In the genomic region with DNA sequence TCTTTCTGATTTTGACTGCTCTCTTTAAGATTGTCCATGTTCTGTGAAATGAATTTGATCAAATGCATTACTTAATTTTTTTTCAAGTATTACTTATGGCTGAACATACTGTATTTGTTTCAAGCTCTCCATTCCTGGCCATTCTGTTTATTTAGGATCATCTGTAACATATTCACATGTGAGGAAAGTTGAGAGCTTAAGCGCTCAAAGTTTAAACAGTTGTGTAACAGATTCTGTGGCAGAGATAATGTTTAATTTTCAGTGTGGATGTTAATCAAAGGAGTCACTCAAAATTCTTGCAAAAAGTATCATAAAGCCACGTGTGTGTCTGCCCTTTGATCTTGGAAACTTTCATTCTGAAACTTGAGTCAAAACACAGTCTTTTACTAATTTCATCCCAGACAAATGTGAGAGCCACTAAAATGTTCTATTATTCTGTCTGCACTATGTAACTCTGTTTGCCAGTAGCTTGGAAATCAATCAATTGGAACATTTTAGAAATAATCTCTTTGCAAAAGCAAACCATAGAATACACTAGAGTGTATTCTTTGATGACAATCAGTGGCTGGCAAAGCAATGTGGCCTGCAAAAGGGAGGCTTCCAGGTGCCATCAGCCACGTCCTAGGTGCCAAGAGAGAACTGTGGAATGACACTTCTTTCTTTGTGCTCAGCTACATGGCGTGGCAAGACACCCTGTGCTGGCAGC, we compare ENCODE assay signal across 1 cellular context.
TF ChIP-seq lines count a peak whose summit lies in the region.

No MANE protein-coding gene starts in this region.

TF ChIP-seq in GM12878, 131 proteins besides CTCF, POLR2A, EP300 and RAD21:
- TF ChIP-seq, protein P1, sequence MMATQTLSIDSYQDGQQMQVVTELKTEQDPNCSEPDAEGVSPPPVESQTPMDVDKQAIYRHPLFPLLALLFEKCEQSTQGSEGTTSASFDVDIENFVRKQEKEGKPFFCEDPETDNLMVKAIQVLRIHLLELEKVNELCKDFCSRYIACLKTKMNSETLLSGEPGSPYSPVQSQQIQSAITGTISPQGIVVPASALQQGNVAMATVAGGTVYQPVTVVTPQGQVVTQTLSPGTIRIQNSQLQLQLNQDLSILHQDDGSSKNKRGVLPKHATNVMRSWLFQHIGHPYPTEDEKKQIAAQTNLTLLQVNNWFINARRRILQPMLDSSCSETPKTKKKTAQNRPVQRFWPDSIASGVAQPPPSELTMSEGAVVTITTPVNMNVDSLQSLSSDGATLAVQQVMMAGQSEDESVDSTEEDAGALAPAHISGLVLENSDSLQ (IDR thresholded peaks at IDR 0.05) = 0 out of 2 replicates have a peak, but pooled peaks have one; percentile 29
- no peak for TF ChIP-seq MTA2 (IDR thresholded peaks at IDR 0.05; ENCODE audit: low read depth)
- no peak for TF ChIP-seq NR2C2 (IDR thresholded peaks at IDR 0.05; ENCODE audit: borderline replicate concordance, control insufficient read depth, insufficient read length, low read depth)
- TF ChIP-seq, protein P2, sequence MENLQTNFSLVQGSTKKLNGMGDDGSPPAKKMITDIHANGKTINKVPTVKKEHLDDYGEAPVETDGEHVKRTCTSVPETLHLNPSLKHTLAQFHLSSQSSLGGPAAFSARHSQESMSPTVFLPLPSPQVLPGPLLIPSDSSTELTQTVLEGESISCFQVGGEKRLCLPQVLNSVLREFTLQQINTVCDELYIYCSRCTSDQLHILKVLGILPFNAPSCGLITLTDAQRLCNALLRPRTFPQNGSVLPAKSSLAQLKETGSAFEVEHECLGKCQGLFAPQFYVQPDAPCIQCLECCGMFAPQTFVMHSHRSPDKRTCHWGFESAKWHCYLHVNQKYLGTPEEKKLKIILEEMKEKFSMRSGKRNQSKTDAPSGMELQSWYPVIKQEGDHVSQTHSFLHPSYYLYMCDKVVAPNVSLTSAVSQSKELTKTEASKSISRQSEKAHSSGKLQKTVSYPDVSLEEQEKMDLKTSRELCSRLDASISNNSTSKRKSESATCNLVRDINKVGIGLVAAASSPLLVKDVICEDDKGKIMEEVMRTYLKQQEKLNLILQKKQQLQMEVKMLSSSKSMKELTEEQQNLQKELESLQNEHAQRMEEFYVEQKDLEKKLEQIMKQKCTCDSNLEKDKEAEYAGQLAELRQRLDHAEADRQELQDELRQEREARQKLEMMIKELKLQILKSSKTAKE (IDR thresholded peaks at IDR 0.05; ENCODE audit: low read depth, poor library complexity, severe bottlenecking) = peak; percentile 37
- TF ChIP-seq, protein P3, sequence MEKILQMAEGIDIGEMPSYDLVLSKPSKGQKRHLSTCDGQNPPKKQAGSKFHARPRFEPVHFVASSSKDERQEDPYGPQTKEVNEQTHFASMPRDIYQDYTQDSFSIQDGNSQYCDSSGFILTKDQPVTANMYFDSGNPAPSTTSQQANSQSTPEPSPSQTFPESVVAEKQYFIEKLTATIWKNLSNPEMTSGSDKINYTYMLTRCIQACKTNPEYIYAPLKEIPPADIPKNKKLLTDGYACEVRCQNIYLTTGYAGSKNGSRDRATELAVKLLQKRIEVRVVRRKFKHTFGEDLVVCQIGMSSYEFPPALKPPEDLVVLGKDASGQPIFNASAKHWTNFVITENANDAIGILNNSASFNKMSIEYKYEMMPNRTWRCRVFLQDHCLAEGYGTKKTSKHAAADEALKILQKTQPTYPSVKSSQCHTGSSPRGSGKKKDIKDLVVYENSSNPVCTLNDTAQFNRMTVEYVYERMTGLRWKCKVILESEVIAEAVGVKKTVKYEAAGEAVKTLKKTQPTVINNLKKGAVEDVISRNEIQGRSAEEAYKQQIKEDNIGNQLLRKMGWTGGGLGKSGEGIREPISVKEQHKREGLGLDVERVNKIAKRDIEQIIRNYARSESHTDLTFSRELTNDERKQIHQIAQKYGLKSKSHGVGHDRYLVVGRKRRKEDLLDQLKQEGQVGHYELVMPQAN (conservative IDR thresholded peaks at IDR 0.05) = no peak
- TF ChIP-seq CREM (IDR thresholded peaks at IDR 0.05; ENCODE audit: low read depth) = no peak
- 0 out of 2 replicates have a peak, but pooled peaks have one; percentile 22 for TF ChIP-seq NR2F1 (conservative IDR thresholded peaks at IDR 0.05)
